Comparison of ENCODE assay signal across 23 cellular contexts in genomic region chr15:90083954-90084607, GRCh38. TPM values are rescaled to one million over a fixed set of nuclear protein-coding genes. Genes with fewer than 3 reads are reported as not detected.
DNase-seq lines count a peak whose midpoint lies in the region; ATAC-seq, FAIRE-seq and TF ChIP-seq lines count a peak whose summit lies in the region.
"Had no signal": no experiment of that assay in that cellular context is flagged by ENCODE, and none has a peak within 500 bp of the region (broad histone marks: within the 10 kb centered on the region; RNA-seq: fewer than 3 reads in every experiment).

No MANE protein-coding gene starts in this region.

- H3K27me3 Mint-ChIP-seq in CD14-positive monocyte (ENCODE audit: low read depth in 3 of 3) (peaks cover 0 to 2% (median 2%) of the 10 kb centered on the region in 3 donors), progenitor cell of endocrine pancreas (no peaks in the 10 kb centered on the region)
- no peaks in the 10 kb centered on the region for H3K27me3 Mint-ChIP-seq in central memory CD8-positive, alpha-beta T cell
- H3K27me3 Mint-ChIP-seq in activated T-helper 1 cell treated with anti-CD3 and anti-CD28 coated beads, Interleukin-12 subunit alpha, Interleukin-12 subunit beta, Interleukin-2, Interleukin-4 antibody, amounts not matched to agents 30 ng/mL and 10 ng/mL and 1 ng/mL, durations not matched to agents 14 hours and 24 hours and 36 hours (ENCODE audit: insufficient read depth), result no peaks in the 10 kb centered on the region
- H3K27me3 Mint-ChIP-seq: activated CD4-positive, alpha-beta memory T cell treated with anti-CD3 and anti-CD28 coated beads for 36 hours; CD8-positive, alpha-beta memory T cell; naive thymus-derived CD4-positive, alpha-beta T cell had no signal

- H3K4me3 Mint-ChIP-seq in CD14-positive monocyte, result no peak overlapping the region
- no peak overlapping the region for H3K4me3 Mint-ChIP-seq in central memory CD8-positive, alpha-beta T cell
- no peak overlapping the region for H3K4me3 Mint-ChIP-seq in progenitor cell of endocrine pancreas (ENCODE audit: low read depth)
- no peak overlapping the region for H3K4me3 Mint-ChIP-seq in activated T-helper 1 cell treated with anti-CD3 and anti-CD28 coated beads, Interleukin-12 subunit alpha, Interleukin-12 subunit beta, Interleukin-2, Interleukin-4 antibody, amounts not matched to agents 30 ng/mL and 10 ng/mL and 1 ng/mL, durations not matched to agents 14 hours and 24 hours and 36 hours
- H3K4me3 Mint-ChIP-seq: activated CD4-positive, alpha-beta memory T cell treated with anti-CD3 and anti-CD28 coated beads for 36 hours; activated naive CD4-positive, alpha-beta T cell treated with anti-CD3 and anti-CD28 coated beads for 36 hours; CD8-positive, alpha-beta memory T cell; naive thymus-derived CD4-positive, alpha-beta T cell had no signal

- ATAC-seq in central memory CD8-positive, alpha-beta T cell (replicated peaks; ENCODE audit: extremely low read depth, poor library complexity, severe bottlenecking), result no peak
- ATAC-seq: naive thymus-derived CD4-positive, alpha-beta T cell; pancreas had no signal

- TF ChIP-seq CTCF in CD14-positive monocyte (IDR thresholded peaks at IDR 0.05), result no peak
- no peak for TF ChIP-seq CTCF in progenitor cell of endocrine pancreas (IDR thresholded peaks at IDR 0.05; ENCODE audit: unreplicated experiment)

- H3K9me3 Mint-ChIP-seq in CD14-positive monocyte (no peaks in the 10 kb centered on the region), progenitor cell of endocrine pancreas (ENCODE audit: low read depth) (no peaks in the 10 kb centered on the region)
- no peaks in the 10 kb centered on the region for H3K9me3 Mint-ChIP-seq in central memory CD8-positive, alpha-beta T cell
- H3K9me3 Mint-ChIP-seq in activated T-helper 1 cell treated with anti-CD3 and anti-CD28 coated beads, Interleukin-12 subunit alpha, Interleukin-12 subunit beta, Interleukin-2, Interleukin-4 antibody, amounts not matched to agents 30 ng/mL and 10 ng/mL and 1 ng/mL, durations not matched to agents 14 hours and 24 hours and 36 hours, result no peaks in the 10 kb centered on the region
- H3K9me3 Mint-ChIP-seq: activated CD4-positive, alpha-beta memory T cell treated with anti-CD3 and anti-CD28 coated beads for 36 hours; activated naive CD4-positive, alpha-beta T cell treated with anti-CD3 and anti-CD28 coated beads for 36 hours; CD8-positive, alpha-beta memory T cell; naive thymus-derived CD4-positive, alpha-beta T cell had no signal

- H3K27ac Mint-ChIP-seq in CD14-positive monocyte (peak overlapping the region in 6 of 7 donors; percentile 12 to 83 (median 50)), progenitor cell of endocrine pancreas (peak overlapping the region; percentile 37)
- peak overlapping the region; percentile 19 for H3K27ac Mint-ChIP-seq in central memory CD8-positive, alpha-beta T cell (ENCODE audit: low read depth)
- H3K27ac Mint-ChIP-seq in activated T-helper 1 cell treated with anti-CD3 and anti-CD28 coated beads, Interleukin-12 subunit alpha, Interleukin-12 subunit beta, Interleukin-2, Interleukin-4 antibody, amounts not matched to agents 30 ng/mL and 10 ng/mL and 1 ng/mL, durations not matched to agents 14 hours and 24 hours and 36 hours, result no peak overlapping the region
- H3K27ac Mint-ChIP-seq: activated CD4-positive, alpha-beta memory T cell treated with anti-CD3 and anti-CD28 coated beads for 36 hours; activated naive CD4-positive, alpha-beta T cell treated with anti-CD3 and anti-CD28 coated beads for 36 hours had no signal

- intact Hi-C loops in CD14-positive monocyte (cut with micrococcal nuclease), result no loop called here
- intact Hi-C loops in activated T-helper 1 cell treated with anti-CD3 and anti-CD28 coated beads, Interleukin-12 subunit alpha, Interleukin-12 subunit beta, Interleukin-2, Interleukin-4 antibody, amounts not matched to agents 30 ng/mL and 10 ng/mL and 1 ng/mL, durations not matched to agents 14 hours and 24 hours and 36 hours (cut with micrococcal nuclease), result no loop called here

- H3K36me3 Mint-ChIP-seq in CD14-positive monocyte, result peaks cover 57 to 88% of the 10 kb centered on the region in 2 donors
- H3K36me3 Mint-ChIP-seq in central memory CD8-positive, alpha-beta T cell (ENCODE audit: insufficient read depth), result peaks cover 46% of the 10 kb centered on the region
- peaks cover 25% of the 10 kb centered on the region for H3K36me3 Mint-ChIP-seq in progenitor cell of endocrine pancreas (ENCODE audit: insufficient read depth)
- H3K36me3 Mint-ChIP-seq in activated T-helper 1 cell treated with anti-CD3 and anti-CD28 coated beads, Interleukin-12 subunit alpha, Interleukin-12 subunit beta, Interleukin-2, Interleukin-4 antibody, amounts not matched to agents 30 ng/mL and 10 ng/mL and 1 ng/mL, durations not matched to agents 14 hours and 24 hours and 36 hours (ENCODE audit: low read depth), result peaks cover 34% of the 10 kb centered on the region

- FAIRE-seq in urothelium cell line (lab: Jason Lieb, UNC), result no peak
- FAIRE-seq: GM12892, pancreas had no signal

- DNase-seq in CD14-positive monocyte (ENCODE audit: low spot score) (no peak), NCI-H526 (lab: John Stamatoyannopoulos, UW) (peak; percentile 62 to 70), progenitor cell of endocrine pancreas (ENCODE audit: low spot score, unreplicated experiment) (no peak), urothelium cell line (ENCODE audit: low spot score) (no peak), ecto neural progenitor cell (ENCODE audit: low spot score) (no peak), amniotic stem cell (lab: John Stamatoyannopoulos, UW) (no peak)
- no peak for DNase-seq in central memory CD8-positive, alpha-beta T cell (ENCODE audit: low spot score in 2 of 2)
- DNase-seq in activated T-helper 1 cell treated with anti-CD3 and anti-CD28 coated beads, Interleukin-12 subunit alpha, Interleukin-12 subunit beta, Interleukin-2, Interleukin-4 antibody, amounts not matched to agents 30 ng/mL and 10 ng/mL and 1 ng/mL, durations not matched to agents 14 hours and 24 hours and 36 hours (ENCODE audit: low spot score), result no peak
- DNase-seq: activated CD4-positive, alpha-beta memory T cell treated with anti-CD3 and anti-CD28 coated beads for 36 hours; activated naive CD4-positive, alpha-beta T cell treated with anti-CD3 and anti-CD28 coated beads for 36 hours; CD8-positive, alpha-beta memory T cell; DMS79; effector CD8-positive, alpha-beta T cell; esophagus squamous epithelium; HCEC 1CT; mesenchymal stem cell; naive thymus-derived CD4-positive, alpha-beta T cell; NCI-H1436; NCI-H524; SHP77; stimulated activated naive CD4-positive, alpha-beta T cell had no signal

- H3K4me1 Mint-ChIP-seq in CD14-positive monocyte (peaks cover 20% of the 10 kb centered on the region), progenitor cell of endocrine pancreas (ENCODE audit: low read depth) (no peaks in the 10 kb centered on the region)
- peaks cover 14% of the 10 kb centered on the region for H3K4me1 Mint-ChIP-seq in central memory CD8-positive, alpha-beta T cell
- H3K4me1 Mint-ChIP-seq in activated T-helper 1 cell treated with anti-CD3 and anti-CD28 coated beads, Interleukin-12 subunit alpha, Interleukin-12 subunit beta, Interleukin-2, Interleukin-4 antibody, amounts not matched to agents 30 ng/mL and 10 ng/mL and 1 ng/mL, durations not matched to agents 14 hours and 24 hours and 36 hours (ENCODE audit: low read depth), result peaks cover 4% of the 10 kb centered on the region

RNA-seq across cellular contexts. Expression of gene IDH2, which starts 18.2 kb away (rescaled TPM):
- 100 to 1,000 TPM in 1 of 2 donors, 10 to 100 TPM in 1; 82.2 to 115 TPM for polyA plus RNA-seq in CD14-positive monocyte
- total RNA-seq in progenitor cell of endocrine pancreas, result 149 and 164 TPM in 2 replicates
- total RNA-seq in activated T-helper 1 cell treated with anti-CD3 and anti-CD28 coated beads, Interleukin-12 subunit alpha, Interleukin-12 subunit beta, Interleukin-2, Interleukin-4 antibody, amounts not matched to agents 30 ng/mL and 10 ng/mL and 1 ng/mL, durations not matched to agents 14 hours and 24 hours and 36 hours, result 94.1 and 96.3 TPM in 2 replicates

Comparison
In these comparisons a context has a peak if more than half of its experiments do, and no peak if none do; other contexts are left out.
1. DNase-seq: peak in NCI-H526 (2 of 2); none in CD14-positive monocyte (single experiment), central memory CD8-positive, alpha-beta T cell (0 of 2), progenitor cell of endocrine pancreas (single experiment), urothelium cell line (single experiment), ecto neural progenitor cell (single experiment), amniotic stem cell (single experiment) and activated T-helper 1 cell treated with anti-CD3 and anti-CD28 coated beads, Interleukin-12 subunit alpha, Interleukin-12 subunit beta, Interleukin-2, Interleukin-4 antibody, amounts not matched to agents 30 ng/mL and 10 ng/mL and 1 ng/mL, durations not matched to agents 14 hours and 24 hours and 36 hours (single experiment).